Comparison of ENCODE assay signal across 37 cellular contexts in the genomic region with DNA sequence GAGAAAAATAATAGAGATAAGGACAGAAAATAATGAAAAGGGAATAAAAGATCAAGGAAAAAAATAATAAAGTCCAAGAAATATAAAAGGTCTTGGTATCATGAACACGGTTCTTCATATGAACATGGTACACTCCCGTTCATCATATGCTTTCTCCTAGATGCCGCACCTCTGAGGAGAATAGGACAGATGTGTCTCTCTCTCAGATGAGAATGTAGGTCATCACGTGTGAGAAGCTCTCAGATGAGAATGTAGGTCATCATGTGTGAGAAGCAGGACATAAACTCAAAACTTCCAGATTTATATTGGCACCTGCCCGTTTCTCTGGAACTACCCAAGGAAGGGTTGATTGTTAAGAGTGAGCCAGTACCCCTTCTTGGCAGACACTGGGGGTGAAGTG. TPM values are rescaled to one million over a fixed set of nuclear protein-coding genes. Genes with fewer than 3 reads are reported as not detected.
"Had no signal": no experiment of that assay in that cellular context is flagged by ENCODE, and none has a peak within 500 bp of the region (broad histone marks: within the 10 kb centered on the region; RNA-seq: fewer than 3 reads in every experiment).

No MANE protein-coding gene starts in this region.

- H3K4me1 ChIP-seq: adrenal gland, body of pancreas, breast epithelium had no signal

- H3K27me3 Mint-ChIP-seq: activated naive CD8-positive, alpha-beta T cell treated with anti-CD3 and anti-CD28 coated beads for 36 hours; activated T-cell treated with anti-CD3 and anti-CD28 coated beads, Interleukin-2, amount 50 U/mL, for 24 hours; central memory CD8-positive, alpha-beta T cell had no signal

- H3K9me3 ChIP-seq: adrenal gland, body of pancreas, breast epithelium had no signal

- H3K4me3 Mint-ChIP-seq: activated B cell treated with CpG ODN at 0.5 μM for 24 hours; activated CD4-positive, alpha-beta memory T cell treated with anti-CD3 and anti-CD28 coated beads, Interleukin-2, amount 10 ng/mL, durations not matched to agents 7 days and 5 days; activated CD4-positive, alpha-beta T cell treated with anti-CD3 and anti-CD28 coated beads, Interleukin-2, amount 10 ng/mL, durations not matched to agents 24 days and 14 days; activated CD8-positive, alpha-beta memory T cell treated with anti-CD3 and anti-CD28 coated beads, Interleukin-2, amount 10 ng/mL, durations not matched to agents 7 days and 5 days; activated CD8-positive, alpha-beta T cell treated with anti-CD3 and anti-CD28 coated beads, Interleukin-2, amount 10 ng/mL, durations not matched to agents 7 days and 5 days; activated naive CD4-positive, alpha-beta T cell treated with anti-CD3 and anti-CD28 coated beads for 36 hours; activated naive CD8-positive, alpha-beta T cell treated with anti-CD3 and anti-CD28 coated beads for 36 hours; activated T-cell treated with anti-CD3 and anti-CD28 coated beads, Interleukin-2, amount 50 U/mL, for 24 hours; central memory CD8-positive, alpha-beta T cell; T-cell; T-helper 2 cell treated with Interferon-gamma antibody and Interleukin-4, amounts not matched to agents 5 μg/mL and 100 μg/mL, for 36 hours had no signal

- DNase-seq: activated B cell treated with CpG ODN at 0.5 μM for 24 hours; activated CD4-positive, alpha-beta memory T cell treated with anti-CD3 and anti-CD28 coated beads, Interleukin-2, amount 10 ng/mL, durations not matched to agents 7 days and 5 days; activated CD4-positive, alpha-beta T cell treated with anti-CD3 and anti-CD28 coated beads for 4 hours; activated CD4-positive, alpha-beta T cell treated with anti-CD3 and anti-CD28 coated beads, Interleukin-2, amount 50 U/mL, for 1 hour; activated CD4-positive, alpha-beta T cell treated with anti-CD3 and anti-CD28 coated beads, Interleukin-2, amount 50 U/mL, for 4 hours; activated CD4-positive, CD25-positive, alpha-beta regulatory T cell treated with anti-CD3 and anti-CD28 coated beads, Interleukin-2, amount 50 U/mL, for 72 hours; activated CD8-positive, alpha-beta memory T cell treated with anti-CD3 and anti-CD28 coated beads for 24 hours; activated CD8-positive, alpha-beta memory T cell treated with anti-CD3 and anti-CD28 coated beads, Interleukin-2, amount 10 ng/mL, durations not matched to agents 7 days and 5 days; activated CD8-positive, alpha-beta memory T cell treated with anti-CD3 and anti-CD28 coated beads, Interleukin-2, amount 50 U/mL, for 48 hours; activated CD8-positive, alpha-beta T cell treated with anti-CD3 and anti-CD28 coated beads, Interleukin-2, amount 10 ng/mL, durations not matched to agents 7 days and 5 days; activated effector memory CD4-positive, alpha-beta T cell treated with anti-CD3 and anti-CD28 coated beads, Interleukin-2, amount 50 U/mL, for 16 hours; activated gamma-delta T cell treated with Interleukin-2 at 50 U/mL for 16 hours; activated naive CD4-positive, alpha-beta T cell; activated naive CD4-positive, alpha-beta T cell treated with anti-CD3 and anti-CD28 coated beads for 36 hours; activated naive CD4-positive, alpha-beta T cell treated with anti-CD3 and anti-CD28 coated beads, Interleukin-2, amount 50 U/mL, for 16 hours; activated naive CD8-positive, alpha-beta T cell treated with anti-CD3 and anti-CD28 coated beads for 36 hours; activated T-cell treated with anti-CD3 and anti-CD28 coated beads, Interleukin-2, amount 50 U/mL, for 24 hours; activated T-cell treated with anti-CD3 and anti-CD28 coated beads, Interleukin-2, amount 50 U/mL, for 48 hours; adrenal gland; amniotic stem cell; aorta; body of pancreas; brain microvascular endothelial cell; cerebellar nuclear complex; T-cell; T-helper 2 cell; T-helper 9 cell had no signal

- H3K27ac ChIP-seq: adrenal gland, body of pancreas, brain microvascular endothelial cell, breast epithelium, VCaP had no signal

- H3K4me1 Mint-ChIP-seq: activated B cell treated with CpG ODN at 0.5 μM for 24 hours; activated naive CD8-positive, alpha-beta T cell treated with anti-CD3 and anti-CD28 coated beads for 36 hours; central memory CD8-positive, alpha-beta T cell had no signal

- H3K36me3 ChIP-seq: adrenal gland, brain microvascular endothelial cell, breast epithelium had no signal

- ATAC-seq: activated CD8-positive, alpha-beta memory T cell treated with anti-CD3 and anti-CD28 coated beads, Interleukin-2, amount 10 ng/mL, durations not matched to agents 7 days and 5 days; activated CD8-positive, alpha-beta T cell treated with anti-CD3 and anti-CD28 coated beads, Interleukin-2, amount 10 ng/mL, durations not matched to agents 7 days and 5 days; activated naive CD4-positive, alpha-beta T cell treated with anti-CD3 and anti-CD28 coated beads, Interleukin-2, amount 50 U/mL, for 72 hours; body of pancreas; T-cell had no signal

- H3K9me3 Mint-ChIP-seq: activated B cell treated with CpG ODN at 0.5 μM for 24 hours; activated CD4-positive, alpha-beta memory T cell treated with anti-CD3 and anti-CD28 coated beads, Interleukin-2, amount 10 ng/mL, durations not matched to agents 7 days and 5 days; activated CD4-positive, alpha-beta T cell treated with anti-CD3 and anti-CD28 coated beads, Interleukin-2, amount 10 ng/mL, durations not matched to agents 24 days and 14 days; T-helper 2 cell treated with Interferon-gamma antibody and Interleukin-4, amounts not matched to agents 5 μg/mL and 100 μg/mL, for 36 hours had no signal

- H3K4me3 ChIP-seq: adrenal gland, body of pancreas, breast epithelium had no signal

- H3K27ac Mint-ChIP-seq: activated B cell treated with CpG ODN at 0.5 μM for 24 hours; activated CD4-positive, alpha-beta memory T cell treated with anti-CD3 and anti-CD28 coated beads, Interleukin-2, amount 10 ng/mL, durations not matched to agents 7 days and 5 days; activated CD4-positive, alpha-beta T cell treated with anti-CD3 and anti-CD28 coated beads, Interleukin-2, amount 10 ng/mL, durations not matched to agents 24 days and 14 days; activated CD8-positive, alpha-beta memory T cell treated with anti-CD3 and anti-CD28 coated beads, Interleukin-2, amount 10 ng/mL, durations not matched to agents 7 days and 5 days; activated CD8-positive, alpha-beta T cell treated with anti-CD3 and anti-CD28 coated beads, Interleukin-2, amount 10 ng/mL, durations not matched to agents 7 days and 5 days; activated naive CD4-positive, alpha-beta T cell treated with anti-CD3 and anti-CD28 coated beads for 36 hours; activated naive CD4-positive, alpha-beta T cell treated with anti-CD3 and anti-CD28 coated beads, Interleukin-2, amount 50 U/mL, for 72 hours; activated naive CD8-positive, alpha-beta T cell treated with anti-CD3 and anti-CD28 coated beads for 36 hours; activated T-cell treated with anti-CD3 and anti-CD28 coated beads, Interleukin-2, amount 50 U/mL, for 24 hours; T-cell; T-helper 2 cell treated with Interferon-gamma antibody and Interleukin-4, amounts not matched to agents 5 μg/mL and 100 μg/mL, for 36 hours had no signal

- H3K36me3 Mint-ChIP-seq: activated CD8-positive, alpha-beta memory T cell treated with anti-CD3 and anti-CD28 coated beads, Interleukin-2, amount 10 ng/mL, durations not matched to agents 7 days and 5 days; activated naive CD4-positive, alpha-beta T cell treated with anti-CD3 and anti-CD28 coated beads, Interleukin-2, amount 50 U/mL, for 72 hours; activated naive CD8-positive, alpha-beta T cell treated with anti-CD3 and anti-CD28 coated beads for 36 hours; T-cell had no signal

- H3K27me3 ChIP-seq: adrenal gland, body of pancreas, brain microvascular endothelial cell, breast epithelium had no signal

RNA-seq across cellular contexts. Expression of a gene that starts 29.9 kb away (rescaled TPM):
- total RNA-seq: activated B cell treated with CpG ODN at 0.5 μM for 24 hours; activated CD4-positive, alpha-beta memory T cell treated with anti-CD3 and anti-CD28 coated beads, Interleukin-2, amount 10 ng/mL, durations not matched to agents 7 days and 5 days; activated CD4-positive, alpha-beta T cell treated with anti-CD3 and anti-CD28 coated beads, Interleukin-2, amount 10 ng/mL, durations not matched to agents 24 days and 14 days; activated CD8-positive, alpha-beta memory T cell treated with anti-CD3 and anti-CD28 coated beads, Interleukin-2, amount 10 ng/mL, durations not matched to agents 7 days and 5 days; activated CD8-positive, alpha-beta T cell treated with anti-CD3 and anti-CD28 coated beads, Interleukin-2, amount 10 ng/mL, durations not matched to agents 7 days and 5 days; activated naive CD4-positive, alpha-beta T cell treated with anti-CD3 and anti-CD28 coated beads for 36 hours; activated naive CD4-positive, alpha-beta T cell treated with anti-CD3 and anti-CD28 coated beads, Interleukin-2, amount 50 U/mL, for 72 hours; activated naive CD8-positive, alpha-beta T cell treated with anti-CD3 and anti-CD28 coated beads for 36 hours; adrenal gland; aorta; astrocyte; body of pancreas; breast epithelium; cardiac septum; chondrocyte; T-cell; T-helper 1 cell treated with Interleukin-12 subunit alpha and Interleukin-12 subunit beta and Interleukin-4 antibody, amounts not matched to agents 30 ng/mL and 1 ng/mL, for 36 hours had no signal
- polyA plus RNA-seq: adrenal gland, aorta had no signal

RNA-seq across cellular contexts. Expression of a gene that starts 52.5 kb away (rescaled TPM):
- total RNA-seq: activated B cell treated with CpG ODN at 0.5 μM for 24 hours; activated CD4-positive, alpha-beta memory T cell treated with anti-CD3 and anti-CD28 coated beads, Interleukin-2, amount 10 ng/mL, durations not matched to agents 7 days and 5 days; activated CD4-positive, alpha-beta T cell treated with anti-CD3 and anti-CD28 coated beads, Interleukin-2, amount 10 ng/mL, durations not matched to agents 24 days and 14 days; activated CD8-positive, alpha-beta memory T cell treated with anti-CD3 and anti-CD28 coated beads, Interleukin-2, amount 10 ng/mL, durations not matched to agents 7 days and 5 days; activated CD8-positive, alpha-beta T cell treated with anti-CD3 and anti-CD28 coated beads, Interleukin-2, amount 10 ng/mL, durations not matched to agents 7 days and 5 days; activated naive CD4-positive, alpha-beta T cell treated with anti-CD3 and anti-CD28 coated beads for 36 hours; activated naive CD4-positive, alpha-beta T cell treated with anti-CD3 and anti-CD28 coated beads, Interleukin-2, amount 50 U/mL, for 72 hours; activated naive CD8-positive, alpha-beta T cell treated with anti-CD3 and anti-CD28 coated beads for 36 hours; adrenal gland; aorta; astrocyte; body of pancreas; breast epithelium; cardiac septum; chondrocyte; T-cell; T-helper 1 cell treated with Interleukin-12 subunit alpha and Interleukin-12 subunit beta and Interleukin-4 antibody, amounts not matched to agents 30 ng/mL and 1 ng/mL, for 36 hours had no signal
- polyA plus RNA-seq: adrenal gland, aorta had no signal
